28 cellular contexts compared by ENCODE assay signal in the genomic region with DNA sequence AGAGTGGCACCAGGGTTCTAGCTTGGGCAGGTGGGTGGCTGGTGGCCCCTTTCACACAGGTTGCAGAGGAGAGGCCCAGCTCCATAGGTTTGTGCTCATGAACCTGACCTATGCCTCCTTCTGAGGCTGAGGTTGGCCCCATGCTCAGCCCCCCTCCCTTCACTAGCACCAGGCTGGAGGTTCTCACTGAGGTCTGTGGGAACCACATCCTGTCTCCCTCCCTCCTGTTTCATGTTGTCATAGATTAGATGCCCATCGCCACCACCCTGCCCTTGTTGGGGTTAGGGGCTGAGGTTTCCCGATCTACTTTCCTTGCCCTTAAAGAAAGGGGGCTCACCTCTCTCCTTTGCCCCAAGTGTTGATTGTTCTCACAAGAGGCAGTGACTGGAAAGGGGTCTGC. TPM values are rescaled to one million over a fixed set of nuclear protein-coding genes. Genes with fewer than 3 reads are reported as not detected.
A peak's percentile ranks its signal among the peaks of the same experiment; 100 is the strongest.
DNase-seq lines count a peak whose midpoint lies in the region; ATAC-seq and FAIRE-seq lines count a peak whose summit lies in the region.
"Had no signal": no experiment of that assay in that cellular context is flagged by ENCODE, and none has a peak within 500 bp of the region (broad histone marks: within the 10 kb centered on the region; RNA-seq: fewer than 3 reads in every experiment).

No MANE protein-coding gene starts in this region.

- no peaks in the 10 kb centered on the region for H3K36me3 Mint-ChIP-seq in activated CD4-positive, alpha-beta T cell treated with anti-CD3 and anti-CD28 coated beads, Interleukin-2, amount 10 ng/mL, durations not matched to agents 7 days and 5 days (ENCODE audit: low read depth)
- H3K36me3 Mint-ChIP-seq in CD8-positive, alpha-beta memory T cell = no peaks in the 10 kb centered on the region
- H3K36me3 Mint-ChIP-seq in activated CD8-positive, alpha-beta T cell treated with anti-CD3 and anti-CD28 coated beads, Interleukin-2, amount 10 ng/mL, durations not matched to agents 7 days and 5 days (ENCODE audit: low read depth) = no peaks in the 10 kb centered on the region
- no peaks in the 10 kb centered on the region for H3K36me3 Mint-ChIP-seq in natural killer cell treated with Interleukin-12 subunit alpha and Interleukin-12 subunit beta and Interleukin-15 and Interleukin-18, amount 100 ng/mL, for 72 hours

- H3K27ac Mint-ChIP-seq in activated CD4-positive, alpha-beta T cell treated with anti-CD3 and anti-CD28 coated beads, Interleukin-2, amount 10 ng/mL, durations not matched to agents 7 days and 5 days = peak overlapping the region; percentile 65
- peak overlapping the region in 2 of 8 donors; percentile 22 to 72 for H3K27ac Mint-ChIP-seq in CD8-positive, alpha-beta memory T cell
- H3K27ac Mint-ChIP-seq in activated CD8-positive, alpha-beta T cell treated with anti-CD3 and anti-CD28 coated beads, Interleukin-2, amount 10 ng/mL, durations not matched to agents 7 days and 5 days = peak overlapping the region; percentile 15
- no peak overlapping the region for H3K27ac Mint-ChIP-seq in natural killer cell treated with Interleukin-12 subunit alpha and Interleukin-12 subunit beta and Interleukin-15 and Interleukin-18, amount 100 ng/mL, for 72 hours
- H3K27ac Mint-ChIP-seq: activated T-helper 1 cell treated with anti-CD3 and anti-CD28 coated beads, Interleukin-12 subunit alpha, Interleukin-12 subunit beta, Interleukin-2, Interleukin-4 antibody, amounts not matched to agents 30 ng/mL and 10 ng/mL and 1 ng/mL, durations not matched to agents 14 hours and 24 hours and 36 hours; nephron had no signal

- no peak overlapping the region for H3K4me3 Mint-ChIP-seq in activated CD4-positive, alpha-beta T cell treated with anti-CD3 and anti-CD28 coated beads, Interleukin-2, amount 10 ng/mL, durations not matched to agents 7 days and 5 days
- peak overlapping the region in 4 of 7 donors; percentile 14 to 55 (median 44) for H3K4me3 Mint-ChIP-seq in CD8-positive, alpha-beta memory T cell
- no peak overlapping the region for H3K4me3 Mint-ChIP-seq in activated CD8-positive, alpha-beta T cell treated with anti-CD3 and anti-CD28 coated beads, Interleukin-2, amount 10 ng/mL, durations not matched to agents 7 days and 5 days
- H3K4me3 Mint-ChIP-seq in natural killer cell treated with Interleukin-12 subunit alpha and Interleukin-12 subunit beta and Interleukin-15 and Interleukin-18, amount 100 ng/mL, for 72 hours = peak overlapping the region; percentile 12
- H3K4me3 Mint-ChIP-seq: activated T-helper 1 cell treated with anti-CD3 and anti-CD28 coated beads, Interleukin-12 subunit alpha, Interleukin-12 subunit beta, Interleukin-2, Interleukin-4 antibody, amounts not matched to agents 30 ng/mL and 10 ng/mL and 1 ng/mL, durations not matched to agents 14 hours and 24 hours and 36 hours; nephron had no signal

- H3K4me3 ChIP-seq in CD8-positive, alpha-beta memory T cell (ENCODE audit: low read length) = no peak overlapping the region
- H3K4me3 ChIP-seq: A549, MG63, SJSA1 had no signal

- no peaks in the 10 kb centered on the region for H3K9me3 Mint-ChIP-seq in activated CD4-positive, alpha-beta T cell treated with anti-CD3 and anti-CD28 coated beads, Interleukin-2, amount 10 ng/mL, durations not matched to agents 7 days and 5 days
- H3K9me3 Mint-ChIP-seq in CD8-positive, alpha-beta memory T cell = no peaks in the 10 kb centered on the region
- no peaks in the 10 kb centered on the region for H3K9me3 Mint-ChIP-seq in activated CD8-positive, alpha-beta T cell treated with anti-CD3 and anti-CD28 coated beads, Interleukin-2, amount 10 ng/mL, durations not matched to agents 7 days and 5 days (ENCODE audit: insufficient read depth)
- no peaks in the 10 kb centered on the region for H3K9me3 Mint-ChIP-seq in natural killer cell treated with Interleukin-12 subunit alpha and Interleukin-12 subunit beta and Interleukin-15 and Interleukin-18, amount 100 ng/mL, for 72 hours
- H3K9me3 Mint-ChIP-seq: activated T-helper 1 cell treated with anti-CD3 and anti-CD28 coated beads, Interleukin-12 subunit alpha, Interleukin-12 subunit beta, Interleukin-2, Interleukin-4 antibody, amounts not matched to agents 30 ng/mL and 10 ng/mL and 1 ng/mL, durations not matched to agents 14 hours and 24 hours and 36 hours; nephron had no signal

- ATAC-seq in activated CD8-positive, alpha-beta T cell treated with anti-CD3 and anti-CD28 coated beads, Interleukin-2, amount 10 ng/mL, durations not matched to agents 7 days and 5 days = peak; percentile 85
- peak; percentile 75 to 79 for ATAC-seq in natural killer cell treated with Interleukin-12 subunit alpha and Interleukin-12 subunit beta and Interleukin-15 and Interleukin-18, amount 100 ng/mL, for 72 hours
- no peak for ATAC-seq in GM19397 (IDR thresholded peaks at IDR 0.05; ENCODE audit: unreplicated experiment)
- ATAC-seq: A549, left lobe of liver, sciatic nerve had no signal

- peaks cover 4% of the 10 kb centered on the region for H3K27me3 Mint-ChIP-seq in activated CD4-positive, alpha-beta T cell treated with anti-CD3 and anti-CD28 coated beads, Interleukin-2, amount 10 ng/mL, durations not matched to agents 7 days and 5 days
- peaks cover 9 to 19% of the 10 kb centered on the region in 2 donors for H3K27me3 Mint-ChIP-seq in CD8-positive, alpha-beta memory T cell
- H3K27me3 Mint-ChIP-seq in activated CD8-positive, alpha-beta T cell treated with anti-CD3 and anti-CD28 coated beads, Interleukin-2, amount 10 ng/mL, durations not matched to agents 7 days and 5 days (ENCODE audit: low read depth) = peaks cover 32% of the 10 kb centered on the region
- peaks cover 7 to 20% of the 10 kb centered on the region in 2 donors for H3K27me3 Mint-ChIP-seq in natural killer cell treated with Interleukin-12 subunit alpha and Interleukin-12 subunit beta and Interleukin-15 and Interleukin-18, amount 100 ng/mL, for 72 hours

- peaks cover 11% of the 10 kb centered on the region for H3K4me1 Mint-ChIP-seq in activated CD4-positive, alpha-beta T cell treated with anti-CD3 and anti-CD28 coated beads, Interleukin-2, amount 10 ng/mL, durations not matched to agents 7 days and 5 days
- H3K4me1 Mint-ChIP-seq in CD8-positive, alpha-beta memory T cell = peaks cover 11 to 17% (median 13%) of the 10 kb centered on the region in 3 donors
- H3K4me1 Mint-ChIP-seq in activated CD8-positive, alpha-beta T cell treated with anti-CD3 and anti-CD28 coated beads, Interleukin-2, amount 10 ng/mL, durations not matched to agents 7 days and 5 days (ENCODE audit: low read depth) = peaks cover 17% of the 10 kb centered on the region
- peaks cover 12 to 13% of the 10 kb centered on the region in 2 donors for H3K4me1 Mint-ChIP-seq in natural killer cell treated with Interleukin-12 subunit alpha and Interleukin-12 subunit beta and Interleukin-15 and Interleukin-18, amount 100 ng/mL, for 72 hours (ENCODE audit: low read depth in 2 of 2)
- H3K4me1 Mint-ChIP-seq: nephron had no signal

- no peaks in the 10 kb centered on the region for H3K9me3 ChIP-seq in CD8-positive, alpha-beta memory T cell (ENCODE audit: low read length)
- H3K9me3 ChIP-seq: A549, MG63, SJSA1 had no signal

- peaks cover 14% of the 10 kb centered on the region for H3K4me1 ChIP-seq in CD8-positive, alpha-beta memory T cell (ENCODE audit: insufficient read depth, low read length)
- H3K4me1 ChIP-seq: A549, parathyroid adenoma, SJSA1 had no signal

- no peaks in the 10 kb centered on the region for H3K27me3 ChIP-seq in CD8-positive, alpha-beta memory T cell (ENCODE audit: insufficient read depth, low read length, poor library complexity, severe bottlenecking)
- H3K27me3 ChIP-seq: SJSA1 had no signal

- CTCF ChIA-PET in activated CD4-positive, alpha-beta T cell treated with anti-CD3 and anti-CD28 coated beads, Interleukin-2, amount 10 ng/mL, durations not matched to agents 7 days and 5 days (lab: Charles Lee) = no interaction called here
- CTCF ChIA-PET in CD8-positive, alpha-beta memory T cell (lab: Charles Lee) = interaction anchor here (1.3 kb wide), 1 partner anchor 22 kb away, joined by 3 read pairs; no protein-coding TSS in a partner anchor
- CTCF ChIA-PET in activated CD8-positive, alpha-beta T cell treated with anti-CD3 and anti-CD28 coated beads, Interleukin-2, amount 10 ng/mL, durations not matched to agents 7 days and 5 days (lab: Charles Lee) = no interaction called here

- FAIRE-seq in GM19239 (lab: Jason Lieb, UNC) = no peak
- FAIRE-seq: A549, G401.6, RCC 7860, urothelium cell line had no signal

- POLR2A ChIA-PET in activated CD4-positive, alpha-beta T cell treated with anti-CD3 and anti-CD28 coated beads, Interleukin-2, amount 10 ng/mL, durations not matched to agents 7 days and 5 days (lab: Charles Lee) = no interaction called here
- POLR2A ChIA-PET in CD8-positive, alpha-beta memory T cell (lab: Charles Lee) = no interaction called here
- POLR2A ChIA-PET in activated CD8-positive, alpha-beta T cell treated with anti-CD3 and anti-CD28 coated beads, Interleukin-2, amount 10 ng/mL, durations not matched to agents 7 days and 5 days (lab: Charles Lee) = no interaction called here

- H3K36me3 ChIP-seq in CD8-positive, alpha-beta memory T cell (ENCODE audit: insufficient read depth, low read length) = no peaks in the 10 kb centered on the region
- H3K36me3 ChIP-seq: MG63, SJSA1 had no signal

- peak; percentile 44 for DNase-seq in activated CD4-positive, alpha-beta T cell treated with anti-CD3 and anti-CD28 coated beads, Interleukin-2, amount 10 ng/mL, durations not matched to agents 7 days and 5 days
- DNase-seq in activated CD4-positive, alpha-beta T cell treated with anti-CD3 and anti-CD28 coated beads, Interleukin-2, amount 50 U/mL, for 1 hour = no peak
- peak in 2 of 5 donors; percentile 3 to 23 for DNase-seq in CD8-positive, alpha-beta memory T cell
- DNase-seq in activated CD8-positive, alpha-beta T cell treated with anti-CD3 and anti-CD28 coated beads, Interleukin-2, amount 10 ng/mL, durations not matched to agents 7 days and 5 days = peak; percentile 76
- DNase-seq in natural killer cell treated with Interleukin-12 subunit alpha and Interleukin-12 subunit beta and Interleukin-15 and Interleukin-18, amount 100 ng/mL, for 72 hours (ENCODE audit: low spot score) = no peak
- DNase-seq in GM19239 (ENCODE audit: insufficient read length, low spot score) (no peak), medulla oblongata (ENCODE audit: extremely low spot score) (no peak)
- DNase-seq: C1 segment of cervical spinal cord; dermis blood vessel endothelial cell; DMS153; MG63; NCI-H1436; NCI-H524; stimulated activated CD4-positive, alpha-beta T cell treated with anti-CD3 and anti-CD28 coated beads, Interleukin-15, amount 100 ng/mL, for 24 hours; stimulated activated CD8-positive, alpha-beta memory T cell treated with anti-CD3 and anti-CD28 coated beads, Interleukin-4, amount 100 ng/mL, for 48 hours had no signal

- H3K27ac ChIP-seq in CD8-positive, alpha-beta memory T cell (ENCODE audit: low read depth, low read length) = no peak overlapping the region
- H3K27ac ChIP-seq: A549, parathyroid adenoma, SJSA1 had no signal

RNA-seq across cellular contexts. Expression of a gene that starts 14.7 kb away (rescaled TPM):
- total RNA-seq in activated CD4-positive, alpha-beta T cell treated with anti-CD3 and anti-CD28 coated beads, Interleukin-2, amount 10 ng/mL, durations not matched to agents 7 days and 5 days = not detected
- total RNA-seq in CD8-positive, alpha-beta memory T cell = not detected
- polyA plus RNA-seq in CD8-positive, alpha-beta memory T cell = 0.15 TPM
- not detected for total RNA-seq in activated CD8-positive, alpha-beta T cell treated with anti-CD3 and anti-CD28 coated beads, Interleukin-2, amount 10 ng/mL, durations not matched to agents 7 days and 5 days
- total RNA-seq in natural killer cell treated with Interleukin-12 subunit alpha and Interleukin-12 subunit beta and Interleukin-15 and Interleukin-18, amount 100 ng/mL, for 72 hours = not detected
- total RNA-seq: activated T-helper 1 cell treated with anti-CD3 and anti-CD28 coated beads, Interleukin-12 subunit alpha, Interleukin-12 subunit beta, Interleukin-2, Interleukin-4 antibody, amounts not matched to agents 30 ng/mL and 10 ng/mL and 1 ng/mL, durations not matched to agents 14 hours and 24 hours and 36 hours; cardiac septum; dermis blood vessel endothelial cell; left lobe of liver; sciatic nerve; SJSA1; T-helper 1 cell treated with Interleukin-12 subunit alpha and Interleukin-12 subunit beta and Interleukin-4 antibody, amounts not matched to agents 30 ng/mL and 1 ng/mL, for 36 hours had no signal
- polyA plus RNA-seq: A549 had no signal

Comparison
In these comparisons a context has a peak if more than half of its experiments do, and no peak if none do; other contexts are left out.
1. DNase-seq: peak in activated CD4-positive, alpha-beta T cell treated with anti-CD3 and anti-CD28 coated beads, Interleukin-2, amount 10 ng/mL, durations not matched to agents 7 days and 5 days (single experiment) and activated CD8-positive, alpha-beta T cell treated with anti-CD3 and anti-CD28 coated beads, Interleukin-2, amount 10 ng/mL, durations not matched to agents 7 days and 5 days (single experiment); none in activated CD4-positive, alpha-beta T cell treated with anti-CD3 and anti-CD28 coated beads, Interleukin-2, amount 50 U/mL, for 1 hour (single experiment), natural killer cell treated with Interleukin-12 subunit alpha and Interleukin-12 subunit beta and Interleukin-15 and Interleukin-18, amount 100 ng/mL, for 72 hours (single experiment), GM19239 (single experiment) and medulla oblongata (single experiment).
2. H3K27ac Mint-ChIP-seq: peak in activated CD4-positive, alpha-beta T cell treated with anti-CD3 and anti-CD28 coated beads, Interleukin-2, amount 10 ng/mL, durations not matched to agents 7 days and 5 days (single experiment) and activated CD8-positive, alpha-beta T cell treated with anti-CD3 and anti-CD28 coated beads, Interleukin-2, amount 10 ng/mL, durations not matched to agents 7 days and 5 days (single experiment); none in natural killer cell treated with Interleukin-12 subunit alpha and Interleukin-12 subunit beta and Interleukin-15 and Interleukin-18, amount 100 ng/mL, for 72 hours (0 of 2).
3. H3K4me3 Mint-ChIP-seq: peak in CD8-positive, alpha-beta memory T cell (4 of 7) and natural killer cell treated with Interleukin-12 subunit alpha and Interleukin-12 subunit beta and Interleukin-15 and Interleukin-18, amount 100 ng/mL, for 72 hours (single experiment); none in activated CD4-positive, alpha-beta T cell treated with anti-CD3 and anti-CD28 coated beads, Interleukin-2, amount 10 ng/mL, durations not matched to agents 7 days and 5 days (single experiment) and activated CD8-positive, alpha-beta T cell treated with anti-CD3 and anti-CD28 coated beads, Interleukin-2, amount 10 ng/mL, durations not matched to agents 7 days and 5 days (single experiment).